8 cellular contexts compared by ENCODE assay signal in genomic region chr14:65101631-65102440, GRCh38. TPM values are rescaled to one million over a fixed set of nuclear protein-coding genes. Genes with fewer than 3 reads are reported as not detected.
A peak's percentile ranks its signal among the peaks of the same experiment; 100 is the strongest.
DNase-seq lines count a peak whose midpoint lies in the region; ATAC-seq and TF ChIP-seq lines count a peak whose summit lies in the region.

No MANE protein-coding gene starts in this region.

- peaks cover 39% of the 10 kb centered on the region for H3K4me1 ChIP-seq in KMS-11 (ENCODE audit: low read depth, poor library complexity, severe bottlenecking)
- H3K4me1 ChIP-seq in upper lobe of right lung = peaks cover 46% of the 10 kb centered on the region

- H3K36me3 ChIP-seq in KMS-11 (ENCODE audit: insufficient read depth) (no peaks in the 10 kb centered on the region; the same call in 1 of the 2 replicates), upper lobe of right lung (no peaks in the 10 kb centered on the region)

- H3K4me3 ChIP-seq in KMS-11 (IDR thresholded peaks at IDR 0.05; ENCODE audit: insufficient read depth, low read depth, low read length) (no peak overlapping the region), fibroblast of the aortic adventitia (ENCODE audit: low read depth, low read length) (peak overlapping the region; percentile 80), upper lobe of right lung (peak overlapping the region; percentile 88)

- peaks cover 7 to 23% of the 10 kb centered on the region in 2 donors for H3K36me3 Mint-ChIP-seq in activated T-cell treated with anti-CD3 and anti-CD28 coated beads, Interleukin-2, amount 50 U/mL, for 72 hours (ENCODE audit: insufficient read depth in 2 of 2)
- peaks cover 6% of the 10 kb centered on the region for H3K36me3 Mint-ChIP-seq in osteocyte (ENCODE audit: unreplicated experiment)

- peak overlapping the region; percentile 56 for H3K9ac ChIP-seq in KMS-11

- peak overlapping the region; percentile 89 to 99 for H3K4me3 Mint-ChIP-seq in activated T-cell treated with anti-CD3 and anti-CD28 coated beads, Interleukin-2, amount 50 U/mL, for 72 hours
- H3K4me3 Mint-ChIP-seq in osteocyte (ENCODE audit: unreplicated experiment) = peak overlapping the region; percentile 86

- ATAC-seq in GM19438 (IDR thresholded peaks at IDR 0.05; ENCODE audit: low read depth, unreplicated experiment) (peak; percentile 29), upper lobe of right lung (peak; percentile 1)
- peak in 1 of 2 donors; percentile 4 for ATAC-seq in activated T-cell treated with anti-CD3 and anti-CD28 coated beads, Interleukin-2, amount 50 U/mL, for 72 hours (replicated peaks in 1 of 2)

- no peaks in the 10 kb centered on the region for H4K20me1 ChIP-seq in KMS-11 (ENCODE audit: insufficient read depth)

- peak overlapping the region; percentile 39 for H3K27ac ChIP-seq in KMS-11
- peak overlapping the region; percentile 95 for H3K27ac ChIP-seq in upper lobe of right lung

- peak overlapping the region; percentile 95 for H3K4me2 ChIP-seq in KMS-11

- TF ChIP-seq CTCF in KMS-11 (conservative IDR thresholded peaks at IDR 0.05; ENCODE audit: low read depth, low read length) = no peak
- no peak for TF ChIP-seq CTCF in fibroblast of the aortic adventitia (IDR thresholded peaks at IDR 0.05; ENCODE audit: insufficient read depth, low read length)
- TF ChIP-seq CTCF in osteocyte (IDR thresholded peaks at IDR 0.05) = no peak
- TF ChIP-seq CTCF in upper lobe of right lung (IDR thresholded peaks at IDR 0.05) = no peak

- H3K27me3 Mint-ChIP-seq in activated T-cell treated with anti-CD3 and anti-CD28 coated beads, Interleukin-2, amount 50 U/mL, for 72 hours (ENCODE audit: low read depth) = peaks cover 12% of the 10 kb centered on the region
- no peaks in the 10 kb centered on the region for H3K27me3 Mint-ChIP-seq in osteocyte (ENCODE audit: unreplicated experiment)

- H2AFZ ChIP-seq in KMS-11 (ENCODE audit: low read depth) = no peak overlapping the region; the same call in 1 of the 2 replicates

- H3K9me3 ChIP-seq in upper lobe of right lung = no peaks in the 10 kb centered on the region

- H3K79me2 ChIP-seq in KMS-11 (ENCODE audit: insufficient read depth, low read depth) = peaks cover 39% of the 10 kb centered on the region; the same call in 1 of the 2 replicates

- no peaks in the 10 kb centered on the region for H3K27me3 ChIP-seq in KMS-11 (ENCODE audit: insufficient read depth, low read depth)
- no peaks in the 10 kb centered on the region for H3K27me3 ChIP-seq in upper lobe of right lung

- H3K4me1 Mint-ChIP-seq in activated T-cell treated with anti-CD3 and anti-CD28 coated beads, Interleukin-2, amount 50 U/mL, for 72 hours (ENCODE audit: low read depth) = peaks cover 49% of the 10 kb centered on the region
- peaks cover 35% of the 10 kb centered on the region for H3K4me1 Mint-ChIP-seq in osteocyte (ENCODE audit: unreplicated experiment)

- peak; percentile 38 to 43 for DNase-seq in activated T-cell treated with anti-CD3 and anti-CD28 coated beads, Interleukin-2, amount 50 U/mL, for 72 hours
- DNase-seq in fibroblast of the aortic adventitia (ENCODE audit: low read depth) = no peak
- DNase-seq in osteocyte (ENCODE audit: extremely low spot score, unreplicated experiment) = no peak
- DNase-seq in upper lobe of right lung = peak; percentile 70
- DNase-seq in cerebellar cortex (ENCODE audit: low spot score) = no peak
- no peak for DNase-seq in OCI-M2 (lab: John Stamatoyannopoulos, UW; ENCODE audit: unreplicated experiment)

- intact Hi-C loops in upper lobe of right lung (cut with DNase I) = no loop called here

- H3K27ac Mint-ChIP-seq in activated T-cell treated with anti-CD3 and anti-CD28 coated beads, Interleukin-2, amount 50 U/mL, for 72 hours = peak overlapping the region; percentile 99
- H3K27ac Mint-ChIP-seq in osteocyte (ENCODE audit: unreplicated experiment) = peak overlapping the region; percentile 86

- H3K9me3 Mint-ChIP-seq in activated T-cell treated with anti-CD3 and anti-CD28 coated beads, Interleukin-2, amount 50 U/mL, for 72 hours = no peaks in the 10 kb centered on the region
- no peaks in the 10 kb centered on the region for H3K9me3 Mint-ChIP-seq in osteocyte (ENCODE audit: unreplicated experiment)

RNA-seq across cellular contexts. Expression of gene MAX, which starts 0.5 kb away (rescaled TPM):
- total RNA-seq in activated T-cell treated with anti-CD3 and anti-CD28 coated beads, Interleukin-2, amount 50 U/mL, for 72 hours = 100 to 1,000 TPM; 115 to 118 TPM
- 61.0 and 69.3 TPM in 2 replicates for total RNA-seq in fibroblast of the aortic adventitia (ENCODE audit: low replicate concordance)
- total RNA-seq in osteocyte = 119 and 120 TPM in 2 replicates
- total RNA-seq in upper lobe of right lung = 102 TPM

Comparison
In these comparisons a context has a peak if more than half of its experiments do, and no peak if none do; other contexts are left out.
1. DNase-seq: peak in activated T-cell treated with anti-CD3 and anti-CD28 coated beads, Interleukin-2, amount 50 U/mL, for 72 hours (2 of 2) and upper lobe of right lung (single experiment); none in fibroblast of the aortic adventitia (single experiment), osteocyte (single experiment), cerebellar cortex (single experiment) and OCI-M2 (single experiment).